In genomic region chr18:57561728-57562423, GRCh38 we compare ENCODE assay signal across 8 cellular contexts. TPM values are rescaled to one million over a fixed set of nuclear protein-coding genes. Genes with fewer than 3 reads are reported as not detected.
A peak's percentile ranks its signal among the peaks of the same experiment; 100 is the strongest.
DNase-seq lines count a peak whose midpoint lies in the region; ATAC-seq, FAIRE-seq and TF ChIP-seq lines count a peak whose summit lies in the region.

No MANE protein-coding gene starts in this region.

- H3K27ac Mint-ChIP-seq in activated naive CD8-positive, alpha-beta T cell treated with anti-CD3 and anti-CD28 coated beads, Interleukin-2, amount 50 U/mL, for 24 hours = no peak overlapping the region
- no peak overlapping the region for H3K27ac Mint-ChIP-seq in activated naive CD8-positive, alpha-beta T cell treated with anti-CD3 and anti-CD28 coated beads for 36 hours

- H3K79me2 ChIP-seq in OCI-LY7 (ENCODE audit: insufficient read depth, low read depth, low read length) = no peaks in the 10 kb centered on the region

- H3K36me3 ChIP-seq in IMR-90 (ENCODE audit: control insufficient read depth, insufficient read depth, low read length) = peaks cover 21% of the 10 kb centered on the region
- no peaks in the 10 kb centered on the region for H3K36me3 ChIP-seq in OCI-LY7 (ENCODE audit: insufficient read depth, low read length)

- peak; percentile 67 for TF ChIP-seq RAD21 in IMR-90 (IDR thresholded peaks at IDR 0.05; ENCODE audit: low read length)

- H3K9me2 ChIP-seq in OCI-LY7 (ENCODE audit: insufficient read depth, low read length) = no peaks in the 10 kb centered on the region

- H3K9me3 Mint-ChIP-seq in activated naive CD8-positive, alpha-beta T cell treated with anti-CD3 and anti-CD28 coated beads, Interleukin-2, amount 50 U/mL, for 24 hours = no peaks in the 10 kb centered on the region
- H3K9me3 Mint-ChIP-seq in activated naive CD8-positive, alpha-beta T cell treated with anti-CD3 and anti-CD28 coated beads for 36 hours = no peaks in the 10 kb centered on the region

- DNase-seq in activated naive CD8-positive, alpha-beta T cell treated with anti-CD3 and anti-CD28 coated beads, Interleukin-2, amount 50 U/mL, for 24 hours = peak; percentile 16
- no peak for DNase-seq in activated naive CD8-positive, alpha-beta T cell treated with anti-CD3 and anti-CD28 coated beads for 36 hours
- DNase-seq in IMR-90 (peak; percentile 55), OCI-LY7 (ENCODE audit: low spot score) (peak; percentile 55), cardiac fibroblast (ENCODE audit: low read depth in 2 of 2) (peak; percentile 67 to 73), kidney tubule cell (ENCODE audit: low spot score) (peak; percentile 62), urothelium cell line (ENCODE audit: low spot score) (peak; percentile 44)

- peaks cover 5% of the 10 kb centered on the region; the same call in 1 of the 2 replicates for H3K9me1 ChIP-seq in IMR-90 (ENCODE audit: insufficient read depth, low read length)

- no peak overlapping the region for H3K27ac ChIP-seq in IMR-90 (ENCODE audit: insufficient read depth, low read length)
- no peak overlapping the region for H3K27ac ChIP-seq in OCI-LY7 (ENCODE audit: low read depth, low read length, poor library complexity, severe bottlenecking)

- H3K36me3 Mint-ChIP-seq in activated naive CD8-positive, alpha-beta T cell treated with anti-CD3 and anti-CD28 coated beads, Interleukin-2, amount 50 U/mL, for 24 hours (ENCODE audit: low read depth) = peaks cover 14% of the 10 kb centered on the region
- peaks cover 15% of the 10 kb centered on the region for H3K36me3 Mint-ChIP-seq in activated naive CD8-positive, alpha-beta T cell treated with anti-CD3 and anti-CD28 coated beads for 36 hours

- H3K79me1 ChIP-seq in IMR-90 (ENCODE audit: low read depth in 1 of 2, low read length in 2 of 2) = no peaks in the 10 kb centered on the region

- H4K8ac ChIP-seq in IMR-90 (ENCODE audit: low read depth in 2 of 2, low read length in 2 of 2) = no peak overlapping the region

- no peak for ATAC-seq in activated naive CD8-positive, alpha-beta T cell treated with anti-CD3 and anti-CD28 coated beads, Interleukin-2, amount 50 U/mL, for 24 hours
- ATAC-seq in IMR-90 (ENCODE audit: low read depth) (peak; percentile 73), HG02970 (IDR thresholded peaks at IDR 0.05; ENCODE audit: low FRiP score, unreplicated experiment) (no peak)

- BruUV-seq in IMR-90 (replicated peaks; lab: Mats Ljungman, UMichigan) (no TSS peak), OCI-LY7 (replicated peaks; lab: Mats Ljungman, UMichigan) (no TSS peak)

- no peak overlapping the region for H2BK5ac ChIP-seq in IMR-90 (ENCODE audit: low read depth, low read length, poor library complexity, severe bottlenecking)

- no peaks in the 10 kb centered on the region for H3K27me3 Mint-ChIP-seq in activated naive CD8-positive, alpha-beta T cell treated with anti-CD3 and anti-CD28 coated beads, Interleukin-2, amount 50 U/mL, for 24 hours
- no peaks in the 10 kb centered on the region for H3K27me3 Mint-ChIP-seq in activated naive CD8-positive, alpha-beta T cell treated with anti-CD3 and anti-CD28 coated beads for 36 hours

- no peak overlapping the region for H3K4me3 Mint-ChIP-seq in activated naive CD8-positive, alpha-beta T cell treated with anti-CD3 and anti-CD28 coated beads, Interleukin-2, amount 50 U/mL, for 24 hours
- H3K4me3 Mint-ChIP-seq in activated naive CD8-positive, alpha-beta T cell treated with anti-CD3 and anti-CD28 coated beads for 36 hours = no peak overlapping the region

- H3K9me3 ChIP-seq in IMR-90 (ENCODE audit: control insufficient read depth, insufficient read depth, low read length) (no peaks in the 10 kb centered on the region), OCI-LY7 (ENCODE audit: low read length) (no peaks in the 10 kb centered on the region)

- CTCF ChIA-PET in IMR-90 (lab: Yijun Ruan, JAX) (interaction anchor here (0.6 to 1.2 kb wide), 3 partner anchors 8 to 853 kb away, joined by 3 to 5 read pairs (median 3); no protein-coding TSS in a partner anchor), OCI-LY7 (lab: Charles Lee; ENCODE audit: unreplicated experiment) (no interaction called here)

- H3K9ac ChIP-seq in IMR-90 (ENCODE audit: low read depth, low read length) = no peak overlapping the region

- intact Hi-C loops in IMR-90 (cut with micrococcal nuclease) (loop anchor here (1.0 kb wide), 1 partner anchor 814 kb away; no protein-coding TSS in a partner anchor), OCI-LY7 (cut with micrococcal nuclease; ENCODE audit: unreplicated experiment) (no loop called here)

- no peak overlapping the region for H4K91ac ChIP-seq in IMR-90 (ENCODE audit: insufficient read depth, low read depth, low read length)

- TF ChIP-seq POLR2A in IMR-90 (IDR thresholded peaks at IDR 0.05; ENCODE audit: low read depth, low read length) = no peak

- no peaks in the 10 kb centered on the region for H4K20me1 ChIP-seq in IMR-90 (ENCODE audit: insufficient read depth, low read length)
- H4K20me1 ChIP-seq in OCI-LY7 (ENCODE audit: insufficient read depth, low read length) = no peaks in the 10 kb centered on the region

- dilution Hi-C loops in IMR-90 (cut with HindIII; ENCODE audit: low sequenced_read_pairs, unreplicated experiment) = no loop called here

- H3K4me3 ChIP-seq in IMR-90 (ENCODE audit: insufficient read depth, low read depth, low read length) (no peak overlapping the region), OCI-LY7 (ENCODE audit: low read depth, low read length, poor library complexity, severe bottlenecking) (no peak overlapping the region), cardiac fibroblast (replicated peaks in 1 of 2; ENCODE audit: low read depth in 2 of 2, low read length in 2 of 2) (no peak overlapping the region)

- no peak overlapping the region for H3K56ac ChIP-seq in IMR-90 (ENCODE audit: extremely low read depth, insufficient read depth, low read length)

- no peak overlapping the region for H3K14ac ChIP-seq in IMR-90 (replicated peaks; ENCODE audit: low read depth, low read length)

- H3K4me1 Mint-ChIP-seq in activated naive CD8-positive, alpha-beta T cell treated with anti-CD3 and anti-CD28 coated beads, Interleukin-2, amount 50 U/mL, for 24 hours = no peaks in the 10 kb centered on the region
- H3K4me1 Mint-ChIP-seq in activated naive CD8-positive, alpha-beta T cell treated with anti-CD3 and anti-CD28 coated beads for 36 hours = peaks cover 5% of the 10 kb centered on the region

- in situ Hi-C loops in IMR-90 (cut with MboI; ENCODE audit: low sequenced_read_pairs) = no loop called here

- no peak overlapping the region for H2AK9ac ChIP-seq in IMR-90 (replicated peaks; ENCODE audit: low read depth, low read length, poor library complexity)

- TF ChIP-seq CTCF in IMR-90 (conservative IDR thresholded peaks at IDR 0.05; ENCODE audit: low read depth, low read length) (peak; percentile 70), OCI-LY7 (conservative IDR thresholded peaks at IDR 0.05; ENCODE audit: low read length) (peak; percentile 82), cardiac fibroblast (IDR thresholded peaks at IDR 0.05; ENCODE audit: low read depth, low read length) (peak; percentile 66)

- H2AFZ ChIP-seq in IMR-90 (replicated peaks; ENCODE audit: low read length, poor library complexity) = peak overlapping the region; percentile 17
- H2AFZ ChIP-seq in OCI-LY7 (ENCODE audit: low read length) = no peak overlapping the region

- no peak overlapping the region for H3K4ac ChIP-seq in IMR-90 (ENCODE audit: low read depth, low read length)

- no peak overlapping the region for H4K5ac ChIP-seq in IMR-90 (ENCODE audit: low read depth, low read length)

- H3K4me2 ChIP-seq in IMR-90 (ENCODE audit: low read depth, low read length) (no peak overlapping the region), OCI-LY7 (ENCODE audit: low read length) (no peak overlapping the region)

- no peak overlapping the region for H2BK120ac ChIP-seq in IMR-90 (ENCODE audit: low read depth, low read length)

- H3K27me3 ChIP-seq in IMR-90 (ENCODE audit: control insufficient read depth, insufficient read depth, low read length) = no peaks in the 10 kb centered on the region

- H3K23ac ChIP-seq in IMR-90 (ENCODE audit: low read depth, low read length) = no peak overlapping the region

- H3K4me1 ChIP-seq in IMR-90 (ENCODE audit: control insufficient read depth, insufficient read depth, low read length) = no peaks in the 10 kb centered on the region; the same call in 1 of the 2 replicates
- H3K4me1 ChIP-seq in OCI-LY7 (ENCODE audit: insufficient read depth, low read length, poor library complexity, severe bottlenecking) = no peaks in the 10 kb centered on the region

- H3K18ac ChIP-seq in IMR-90 (ENCODE audit: low read depth, low read length) = no peak overlapping the region

- no peak overlapping the region for H2BK15ac ChIP-seq in IMR-90 (ENCODE audit: low read depth, low read length)

- no peak for FAIRE-seq in urothelium cell line (lab: Jason Lieb, UNC)

- WGBS in IMR-90 (ENCODE audit: extremely low coverage in 2 of 2, insufficient read length in 1 of 2), 2 experiments = no CpG with 5 or more reads among the region's 4 CpGs

- H2BK20ac ChIP-seq in IMR-90 (ENCODE audit: low read depth, low read length) = no peak overlapping the region

- H2AK5ac ChIP-seq in IMR-90 (ENCODE audit: low read depth, low read length) = no peak overlapping the region

- POLR2A ChIA-PET in IMR-90 (lab: Charles Lee; ENCODE audit: unreplicated experiment) = no interaction called here
- POLR2A ChIA-PET in OCI-LY7 (lab: Charles Lee) = no interaction called here

TF ChIP-seq in IMR-90, 13 proteins besides CTCF, POLR2A, EP300 and RAD21:
- TF ChIP-seq SMC3 (IDR thresholded peaks at IDR 0.05; ENCODE audit: low read depth, low read length) (peak; percentile 66), CEBPB (IDR thresholded peaks at IDR 0.05; ENCODE audit: low read depth, low read length) (no peak), FOS (IDR thresholded peaks at IDR 0.05; ENCODE audit: low read depth, low read length) (no peak)

RNA-seq across cellular contexts. Expression of gene FECH, which starts 24.6 kb away (rescaled TPM):
- total RNA-seq in activated naive CD8-positive, alpha-beta T cell treated with anti-CD3 and anti-CD28 coated beads for 36 hours = 10 to 100 TPM; 33.4 to 33.7 TPM
- 29.2 and 52.2 TPM in 2 replicates for total RNA-seq in IMR-90 (2012; rRNA removed)
- 32.3 and 35.3 TPM in 2 replicates for polyA plus RNA-seq in IMR-90 (2012; rRNA removed)
- 28.3 and 34.8 TPM in 2 replicates for polyA plus RNA-seq in IMR-90 (2012; cell fraction: cytosol; rRNA removed)
- 13.9 and 29.9 TPM in 2 replicates for polyA plus RNA-seq in IMR-90 (2012; cell fraction: nucleus; rRNA removed; ENCODE audit: low replicate concordance)
- total RNA-seq in OCI-LY7 (2014; rRNA removed; shearing (Covaris generic)) = 14.2 and 14.5 TPM in 2 replicates
- 5.0 and 5.3 TPM in 2 replicates for total RNA-seq in OCI-LY7 (2022)

RNA-seq across cellular contexts. Expression of gene NARS1, which starts 59.8 kb away (rescaled TPM):
- total RNA-seq in activated naive CD8-positive, alpha-beta T cell treated with anti-CD3 and anti-CD28 coated beads for 36 hours = 100 to 1,000 TPM; 143 to 144 TPM
- total RNA-seq in IMR-90 (2012; rRNA removed) = 142 and 227 TPM in 2 replicates
- 89.8 and 110 TPM in 2 replicates for polyA plus RNA-seq in IMR-90 (2012; rRNA removed)
- polyA plus RNA-seq in IMR-90 (2012; cell fraction: cytosol; rRNA removed) = 19.6 and 58.0 TPM in 2 replicates
- polyA plus RNA-seq in IMR-90 (2012; cell fraction: nucleus; rRNA removed; ENCODE audit: low replicate concordance) = 17.3 and 172 TPM in 2 replicates
- 68.7 and 102 TPM in 2 replicates for total RNA-seq in OCI-LY7 (2014; rRNA removed; shearing (Covaris generic))
- total RNA-seq in OCI-LY7 (2022) = 77.7 and 83.4 TPM in 2 replicates
